17 cellular contexts compared by ENCODE assay signal in the genomic region with DNA sequence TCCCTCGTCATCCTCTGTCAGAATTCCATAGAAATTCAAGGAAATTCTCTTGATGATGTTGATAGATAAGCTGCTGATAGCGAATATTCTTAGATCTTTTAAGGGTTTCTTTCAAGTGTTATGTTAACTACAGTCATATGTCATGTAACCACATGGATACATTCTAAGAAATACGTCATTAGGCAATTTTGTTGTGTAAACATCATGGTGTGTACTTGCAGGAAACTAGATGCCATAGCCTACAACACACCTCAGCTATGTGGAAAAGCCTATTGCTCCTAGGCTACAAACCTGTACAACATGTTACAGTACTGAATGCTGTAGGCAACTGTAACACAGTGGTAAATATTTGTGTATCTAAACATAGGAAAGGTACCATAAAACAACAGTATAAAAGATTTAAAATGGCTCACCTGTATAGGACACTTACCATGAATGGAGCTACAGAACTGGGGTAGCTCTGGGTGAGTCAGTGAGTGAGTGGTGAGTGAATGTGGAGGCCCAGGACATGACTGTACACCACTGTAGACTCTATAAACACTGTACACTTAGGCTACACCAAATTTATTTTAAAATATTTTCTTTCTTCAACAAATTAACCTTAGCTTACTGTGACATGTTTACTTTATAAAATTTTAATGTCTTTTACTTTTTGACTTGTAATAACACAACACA. TPM values are rescaled to one million over a fixed set of nuclear protein-coding genes. Genes with fewer than 3 reads are reported as not detected.
DNase-seq lines count a peak whose midpoint lies in the region; ATAC-seq and TF ChIP-seq lines count a peak whose summit lies in the region.
"Had no signal": no experiment of that assay in that cellular context is flagged by ENCODE, and none has a peak within 500 bp of the region (broad histone marks: within the 10 kb centered on the region; RNA-seq: fewer than 3 reads in every experiment).

No MANE protein-coding gene starts in this region.

- H3K4me1 ChIP-seq in SJSA1 (replicated peaks) (peaks cover 18% of the 10 kb centered on the region), fibroblast of lung (ENCODE audit: control insufficient read depth, extremely low read depth, insufficient read depth, low read length) (no peaks in the 10 kb centered on the region)
- H3K4me1 ChIP-seq: BLaER1, pancreas had no signal

- H3K79me2 ChIP-seq in fibroblast of lung (ENCODE audit: control insufficient read depth, insufficient read depth, low read length): no peaks in the 10 kb centered on the region

- TF ChIP-seq CTCF in fibroblast of lung (conservative IDR thresholded peaks at IDR 0.05 in 1 of 2, IDR thresholded peaks at IDR 0.05 in 1 of 2; ENCODE audit: low read depth in 1 of 2, low read length in 2 of 2): no peak

- H3K9me3 Mint-ChIP-seq in effector memory CD8-positive, alpha-beta T cell: no peaks in the 10 kb centered on the region
- H3K9me3 Mint-ChIP-seq: activated T-helper 2 cell treated with anti-CD3 and anti-CD28 coated beads, Interferon-gamma antibody, Interleukin-2, Interleukin-4, amounts not matched to agents 10 μg/mL and 5 μg/mL and 100 μg/mL, durations not matched to agents 14 hours and 24 hours and 36 hours; dendritic cell treated with granulocyte-macrophage colony-stimulating factor and Interleukin-4, amounts not matched to agents 40 ng/mL and 50 ng/mL, for 4 days; IgD-negative memory B cell had no signal

- H3K4me1 Mint-ChIP-seq in effector memory CD8-positive, alpha-beta T cell (ENCODE audit: low read depth in 2 of 2): no peaks in the 10 kb centered on the region

- DNase-seq in HT1080 (ENCODE audit: low read depth) (peak; percentile 64), SJSA1 (ENCODE audit: low read depth in 1 of 2, low spot score in 2 of 2) (peak; percentile 41 to 61), fibroblast of lung (ENCODE audit: low read depth in 2 of 2) (peak; percentile 52 to 67), stromal cell of bone marrow (ENCODE audit: low read depth) (peak; percentile 42), SKM-1 (lab: John Stamatoyannopoulos, UW; ENCODE audit: unreplicated experiment) (no peak), mesenteric fat pad (ENCODE audit: low spot score) (no peak)
- DNase-seq in effector memory CD8-positive, alpha-beta T cell: no peak
- DNase-seq: left ventricle myocardium inferior, NCI-H1092, pancreas had no signal

- H4K20me1 ChIP-seq in fibroblast of lung (ENCODE audit: control insufficient read depth, extremely low read depth, insufficient read depth, low read length): no peaks in the 10 kb centered on the region
- H4K20me1 ChIP-seq: BLaER1 had no signal

- H3K36me3 ChIP-seq in SJSA1 (no peaks in the 10 kb centered on the region), fibroblast of lung (ENCODE audit: control insufficient read depth, insufficient read depth, low read length) (no peaks in the 10 kb centered on the region)
- H3K36me3 ChIP-seq: BLaER1, left ventricle myocardium inferior, pancreas, tibial nerve had no signal

- no peak overlapping the region for H3K4me3 Mint-ChIP-seq in effector memory CD8-positive, alpha-beta T cell
- H3K4me3 Mint-ChIP-seq: dendritic cell treated with granulocyte-macrophage colony-stimulating factor and Interleukin-4, amounts not matched to agents 40 ng/mL and 50 ng/mL, for 4 days; IgD-negative memory B cell had no signal

- ATAC-seq in effector memory CD8-positive, alpha-beta T cell (replicated peaks): no peak
- ATAC-seq: pancreas, Right ventricle myocardium inferior had no signal

- H3K4me3 ChIP-seq in SJSA1 (no peak overlapping the region), fibroblast of lung (replicated peaks in 1 of 4; ENCODE audit: control extremely low read depth in 1 of 4, insufficient read depth in 1 of 4, low read depth in 3 of 4, low read length in 4 of 4) (no peak overlapping the region)
- H3K4me3 ChIP-seq: BLaER1, left ventricle myocardium inferior, pancreas, tibial nerve had no signal

- H3K9ac ChIP-seq in fibroblast of lung (ENCODE audit: insufficient read depth, low read length): no peak overlapping the region
- H3K9ac ChIP-seq: BLaER1 had no signal

- H3K4me2 ChIP-seq in fibroblast of lung (ENCODE audit: extremely low read depth, insufficient read depth, low read length): no peak overlapping the region
- H3K4me2 ChIP-seq: BLaER1 had no signal

- H3K27me3 ChIP-seq in SJSA1 (replicated peaks) (no peaks in the 10 kb centered on the region), fibroblast of lung (ENCODE audit: control insufficient read depth, insufficient read depth, low read length) (no peaks in the 10 kb centered on the region)
- H3K27me3 ChIP-seq: BLaER1, pancreas, tibial nerve had no signal

- H3K9me3 ChIP-seq in SJSA1 (replicated peaks): no peaks in the 10 kb centered on the region
- no peaks in the 10 kb centered on the region for H3K9me3 ChIP-seq in fibroblast of lung (ENCODE audit: control insufficient read depth, insufficient read depth, low read depth, low read length)
- H3K9me3 ChIP-seq: BLaER1, left ventricle myocardium inferior, pancreas, tibial nerve had no signal

- H3K27me3 Mint-ChIP-seq in effector memory CD8-positive, alpha-beta T cell: peaks cover 0 to 6% of the 10 kb centered on the region in 2 donors

- H3K27ac Mint-ChIP-seq in effector memory CD8-positive, alpha-beta T cell: no peak overlapping the region
- H3K27ac Mint-ChIP-seq: activated T-helper 2 cell treated with anti-CD3 and anti-CD28 coated beads, Interferon-gamma antibody, Interleukin-2, Interleukin-4, amounts not matched to agents 10 μg/mL and 5 μg/mL and 100 μg/mL, durations not matched to agents 14 hours and 24 hours and 36 hours; dendritic cell treated with granulocyte-macrophage colony-stimulating factor and Interleukin-4, amounts not matched to agents 40 ng/mL and 50 ng/mL, for 4 days; IgD-negative memory B cell had no signal

- H3K27ac ChIP-seq in SJSA1: peak overlapping the region; percentile 76
- H3K27ac ChIP-seq in fibroblast of lung (ENCODE audit: insufficient read depth, low read length): peak overlapping the region; percentile 53
- H3K27ac ChIP-seq: BLaER1, left ventricle myocardium inferior, pancreas, tibial nerve had no signal

- no peak overlapping the region for H2AFZ ChIP-seq in fibroblast of lung (ENCODE audit: low read length)

- no peaks in the 10 kb centered on the region for H3K36me3 Mint-ChIP-seq in effector memory CD8-positive, alpha-beta T cell (ENCODE audit: insufficient read depth)
- H3K36me3 Mint-ChIP-seq: IgD-negative memory B cell had no signal

RNA-seq across cellular contexts. Expression of a gene that starts 34.6 kb away (rescaled TPM):
- not detected in 2 replicates for total RNA-seq in HT1080 (2014; rRNA removed; shearing (Covaris generic))
- polyA plus RNA-seq in HT1080 (2015; cell fraction: cytosol; rRNA removed): 0.08 TPM in 1 of 2 replicates, not detected in the other
- polyA plus RNA-seq in HT1080 (2015; cell fraction: nucleus; rRNA removed): not detected in 2 replicates
- total RNA-seq in SJSA1 (2014; rRNA removed; shearing (Covaris generic)): 0.32 TPM in 1 of 2 replicates, not detected in the other
- total RNA-seq in fibroblast of lung: 22.9 and 50.7 TPM in 2 replicates
- 1.8 and 1.9 TPM in 2 replicates for polyA plus RNA-seq in fibroblast of lung
- polyA plus RNA-seq in fibroblast of lung (2012): 1.7 TPM in 2 replicates
- 0.07 and 2.1 TPM in 2 replicates for polyA minus RNA-seq in fibroblast of lung (ENCODE audit: low replicate concordance)
- 194 TPM for total RNA-seq in mesenteric fat pad
- total RNA-seq: T-helper 2 cell treated with Interferon-gamma antibody and Interleukin-4, amounts not matched to agents 100 ng/mL and 5 ng/mL, for 36 hours had no signal
- polyA plus RNA-seq: IgD-negative memory B cell had no signal

RNA-seq across cellular contexts. Expression of a gene that starts 37.7 kb away (rescaled TPM):
- not detected in 2 replicates for total RNA-seq in HT1080 (2014; rRNA removed; shearing (Covaris generic))
- not detected in 2 replicates for polyA plus RNA-seq in HT1080 (2015; cell fraction: cytosol; rRNA removed)
- polyA plus RNA-seq in HT1080 (2015; cell fraction: nucleus; rRNA removed): not detected in 2 replicates
- not detected in 2 replicates for total RNA-seq in SJSA1 (2014; rRNA removed; shearing (Covaris generic))
- total RNA-seq in fibroblast of lung (2.3 and 3.9 TPM in 2 replicates), mesenteric fat pad (8.0 TPM)
- polyA plus RNA-seq in fibroblast of lung: 0.16 and 0.76 TPM in 2 replicates
- 0.36 and 0.70 TPM in 2 replicates for polyA plus RNA-seq in fibroblast of lung (2012)
- not detected in 2 replicates for polyA minus RNA-seq in fibroblast of lung (ENCODE audit: low replicate concordance)
- polyA plus RNA-seq: IgD-negative memory B cell had no signal

Comparison
In these comparisons a context has a peak if more than half of its experiments do, and no peak if none do; other contexts are left out.
1. DNase-seq: peak in HT1080 (single experiment), SJSA1 (2 of 2), fibroblast of lung (2 of 2) and stromal cell of bone marrow (single experiment); none in SKM-1 (single experiment), effector memory CD8-positive, alpha-beta T cell (0 of 3) and mesenteric fat pad (single experiment).
2. RNA of a gene that starts 34.6 kb away (total RNA-seq): 194 TPM in mesenteric fat pad (single experiment) and 22.9 to 50.7 TPM in fibroblast of lung; 0.32 TPM in SJSA1 and not detected in HT1080; every median in the first group is over 10 times any median in the second.